In genomic region chr12:109793411-109793810, GRCh38 we compare ENCODE assay signal across 33 cellular contexts. TPM values are rescaled to one million over a fixed set of nuclear protein-coding genes. Genes with fewer than 3 reads are reported as not detected.
"Had no signal": no experiment of that assay in that cellular context is flagged by ENCODE, and none has a peak within 500 bp of the region (broad histone marks: within the 10 kb centered on the region; RNA-seq: fewer than 3 reads in every experiment).

No MANE protein-coding gene starts in this region.

- H3K36me3 Mint-ChIP-seq: activated naive CD8-positive, alpha-beta T cell had no signal

- H3K9me3 Mint-ChIP-seq: activated B cell treated with CpG ODN at 0.5 μM for 24 hours; activated CD8-positive, alpha-beta T cell treated with anti-CD3 and anti-CD28 coated beads for 36 hours; activated T-cell treated with anti-CD3 and anti-CD28 coated beads, Interleukin-2, amount 50 U/mL, for 4 hours; activated T-helper 17 cell treated with anti-CD3 and anti-CD28 coated beads, Interleukin-2, amount 50 U/mL, for 72 hours; effector memory CD8-positive, alpha-beta T cell; T-helper 2 cell treated with Interferon-gamma antibody and Interleukin-4, amounts not matched to agents 5 μg/mL and 100 μg/mL, for 36 hours had no signal

- DNase-seq: activated B cell treated with CpG ODN at 0.5 μM for 24 hours; activated CD4-positive, alpha-beta T cell treated with anti-CD3 and anti-CD28 coated beads for 48 hours; activated CD4-positive, alpha-beta T cell treated with anti-CD3 and anti-CD28 coated beads, Interleukin-2, amount 50 U/mL, for 1 hour; activated CD4-positive, alpha-beta T cell treated with anti-CD3 and anti-CD28 coated beads, Interleukin-2, amount 50 U/mL, for 48 hours; activated CD8-positive, alpha-beta memory T cell treated with anti-CD3 and anti-CD28 coated beads for 24 hours; activated CD8-positive, alpha-beta T cell treated with anti-CD3 and anti-CD28 coated beads for 36 hours; activated effector memory CD4-positive, alpha-beta T cell treated with Interleukin-2 at 50 U/mL for 16 hours; activated gamma-delta T cell treated with Interleukin-2 at 50 U/mL for 16 hours; activated naive CD4-positive, alpha-beta T cell treated with anti-CD3 and anti-CD28 coated beads, Interleukin-2, amount 50 U/mL, for 16 hours; activated naive CD4-positive, alpha-beta T cell treated with Interleukin-2 at 50 U/mL for 16 hours; activated T-cell treated with anti-CD3 and anti-CD28 coated beads, Interleukin-2, amount 50 U/mL, for 4 hours; amniotic stem cell; anterior cingulate cortex; brain microvascular endothelial cell; caudate nucleus; cortex of kidney; dermis blood vessel endothelial cell; effector CD4-positive, alpha-beta T cell; effector memory CD8-positive, alpha-beta T cell; foreskin fibroblast; head of caudate nucleus; T-helper 1 cell; T-helper 17 cell; T1000; WERI-Rb-1 had no signal

- FAIRE-seq: astrocyte, colon, endometrium, frontal cortex had no signal

- H3K27me3 ChIP-seq: brain microvascular endothelial cell had no signal

- H3K27ac ChIP-seq: brain microvascular endothelial cell, WERI-Rb-1 had no signal

- H3K4me1 Mint-ChIP-seq: activated B cell treated with CpG ODN at 0.5 μM for 24 hours; activated T-helper 17 cell treated with anti-CD3 and anti-CD28 coated beads, Interleukin-2, amount 50 U/mL, for 72 hours; T-helper 17 cell had no signal

- ATAC-seq: activated CD4-positive, CD25-positive, alpha-beta regulatory T cell treated with anti-CD3 and anti-CD28 coated beads, Interleukin-2, amount 50 U/mL, for 24 hours; activated CD8-positive, alpha-beta T cell treated with anti-CD3 and anti-CD28 coated beads for 36 hours; activated T-cell treated with anti-CD3 and anti-CD28 coated beads, Interleukin-2, amount 50 U/mL, for 4 hours; activated T-helper 17 cell treated with anti-CD3 and anti-CD28 coated beads, Interleukin-2, amount 50 U/mL, for 72 hours; effector memory CD8-positive, alpha-beta T cell; T-helper 17 cell had no signal

- H3K27ac Mint-ChIP-seq: activated B cell treated with CpG ODN at 0.5 μM for 24 hours; activated CD8-positive, alpha-beta T cell treated with anti-CD3 and anti-CD28 coated beads for 36 hours; activated naive CD8-positive, alpha-beta T cell; activated T-helper 17 cell treated with anti-CD3 and anti-CD28 coated beads, Interleukin-2, amount 50 U/mL, for 72 hours; effector memory CD8-positive, alpha-beta T cell; T-helper 17 cell; T-helper 2 cell treated with Interferon-gamma antibody and Interleukin-4, amounts not matched to agents 5 μg/mL and 100 μg/mL, for 36 hours had no signal

- H3K4me3 Mint-ChIP-seq: activated B cell treated with CpG ODN at 0.5 μM for 24 hours; activated CD8-positive, alpha-beta T cell treated with anti-CD3 and anti-CD28 coated beads for 36 hours; activated naive CD8-positive, alpha-beta T cell; activated T-cell treated with anti-CD3 and anti-CD28 coated beads, Interleukin-2, amount 50 U/mL, for 4 hours; activated T-helper 17 cell treated with anti-CD3 and anti-CD28 coated beads, Interleukin-2, amount 50 U/mL, for 72 hours; effector memory CD8-positive, alpha-beta T cell; T-helper 17 cell; T-helper 2 cell treated with Interferon-gamma antibody and Interleukin-4, amounts not matched to agents 5 μg/mL and 100 μg/mL, for 36 hours had no signal

- H3K36me3 ChIP-seq: brain microvascular endothelial cell, WERI-Rb-1 had no signal

RNA-seq across cellular contexts. Expression of gene TRPV4, which starts 39.8 kb away (rescaled TPM):
- total RNA-seq: activated B cell treated with CpG ODN at 0.5 μM for 24 hours; activated CD8-positive, alpha-beta T cell treated with anti-CD3 and anti-CD28 coated beads for 36 hours; activated T-cell treated with anti-CD3 and anti-CD28 coated beads, Interleukin-2, amount 50 U/mL, for 4 hours; activated T-helper 17 cell treated with anti-CD3 and anti-CD28 coated beads, Interleukin-2, amount 50 U/mL, for 72 hours; frontal cortex; T-helper 17 cell had no signal
